In the genomic region with DNA sequence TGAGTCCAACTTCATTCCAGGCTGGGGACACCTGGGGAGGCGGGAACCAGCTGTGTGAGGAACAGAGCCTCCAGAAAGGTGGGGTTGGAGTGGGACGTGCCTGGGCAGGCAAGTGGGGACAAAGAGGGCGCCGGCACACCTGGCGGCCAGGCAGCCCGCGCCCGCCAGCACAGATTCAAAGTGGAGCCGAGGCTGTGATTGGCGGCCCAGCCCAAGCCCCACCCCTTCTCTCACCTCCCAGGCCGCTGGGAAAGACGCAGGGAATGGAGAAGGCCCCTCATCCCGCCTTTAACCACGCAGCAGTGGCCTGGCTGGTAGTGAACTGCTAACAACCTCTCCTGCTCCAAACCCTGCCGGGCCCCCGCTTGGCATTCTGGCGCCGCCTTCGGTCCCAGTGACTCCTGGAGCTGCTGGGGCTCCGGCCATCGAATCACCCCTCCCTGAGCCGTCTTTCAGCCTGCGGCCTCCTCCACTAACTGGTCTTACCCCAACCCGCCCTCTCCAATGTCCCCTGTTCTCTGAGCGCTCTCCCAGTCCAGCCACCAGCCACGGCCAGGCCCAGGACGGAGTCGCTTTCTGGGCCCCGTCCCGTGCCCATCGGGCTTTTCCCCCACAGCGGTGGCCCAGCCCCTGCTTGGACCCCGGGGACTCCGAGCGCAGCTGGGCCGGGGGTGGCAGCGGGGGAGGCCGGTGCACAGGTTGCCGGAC, we compare ENCODE assay signal across 1 cellular context.
TF ChIP-seq lines count a peak whose summit lies in the region.

No MANE protein-coding gene starts in this region.

TF ChIP-seq in HepG2, 621 proteins besides CTCF, POLR2A, EP300 and RAD21 (continued from another document and continues in another):
- TF ChIP-seq ZNF513 (CRISPR knock-in tag; conservative IDR thresholded peaks at IDR 0.05) (0 out of 2 replicates have a peak, but pooled peaks have one; percentile 17), ZNF317 (CRISPR knock-in tag; IDR thresholded peaks at IDR 0.05) (peak; percentile 72; the same call in 1 of the 2 replicates), ZFP37 (CRISPR knock-in tag; IDR thresholded peaks at IDR 0.05; ENCODE audit: borderline replicate concordance) (no peak), ZMYM2 (CRISPR knock-in tag; IDR thresholded peaks at IDR 0.05) (peak; percentile 84), RFXANK (CRISPR knock-in tag; IDR thresholded peaks at IDR 0.05) (0 out of 2 replicates have a peak, but pooled peaks have one; percentile 41), NR2F2 (IDR thresholded peaks at IDR 0.05; ENCODE audit: borderline replicate concordance, low read depth) (0 out of 2 replicates have a peak, but pooled peaks have one; percentile 32), ZFP41 (CRISPR knock-in tag; IDR thresholded peaks at IDR 0.05; ENCODE audit: borderline replicate concordance) (0 out of 2 replicates have a peak, but pooled peaks have one; percentile 55), TAF1 (CRISPR knock-in tag; IDR thresholded peaks at IDR 0.05) (peak; percentile 63), LBX2 (CRISPR knock-in tag; IDR thresholded peaks at IDR 0.05; ENCODE audit: borderline replicate concordance) (0 out of 2 replicates have a peak, but pooled peaks have one; percentile 61), ZBTB40 (IDR thresholded peaks at IDR 0.05) (no peak), ZBTB40 (CRISPR knock-in tag; IDR thresholded peaks at IDR 0.05) (peak; percentile 39), DR1 (CRISPR knock-in tag; IDR thresholded peaks at IDR 0.05) (peak; percentile 19; the same call in 1 of the 2 replicates), MXD4 (CRISPR knock-in tag; IDR thresholded peaks at IDR 0.05) (peak; percentile 31; the same call in 1 of the 2 replicates), ZNF614 (CRISPR knock-in tag; IDR thresholded peaks at IDR 0.05; ENCODE audit: borderline replicate concordance) (peak; percentile 52; the same call in 1 of the 2 replicates), ISX (CRISPR knock-in tag; conservative IDR thresholded peaks at IDR 0.05) (no peak), FUBP1 (CRISPR knock-in tag; IDR thresholded peaks at IDR 0.05; ENCODE audit: borderline replicate concordance) (peak; percentile 70; the same call in 1 of the 2 replicates), NFYC (CRISPR knock-in tag; IDR thresholded peaks at IDR 0.05) (peak; percentile 77), ZNF704 (CRISPR knock-in tag; IDR thresholded peaks at IDR 0.05; ENCODE audit: borderline replicate concordance) (0 out of 2 replicates have a peak, but pooled peaks have one; percentile 24), ZNF24 (IDR thresholded peaks at IDR 0.05) (no peak), RBFOX2 (IDR thresholded peaks at IDR 0.05; ENCODE audit: low read depth, low read length) (peak; percentile 86), KMT2A (CRISPR knock-in tag; IDR thresholded peaks at IDR 0.05) (peak; percentile 49), SNAPC2 (CRISPR knock-in tag; IDR thresholded peaks at IDR 0.05) (0 out of 2 replicates have a peak, but pooled peaks have one; percentile 74)
- TF ChIP-seq, protein P1, sequence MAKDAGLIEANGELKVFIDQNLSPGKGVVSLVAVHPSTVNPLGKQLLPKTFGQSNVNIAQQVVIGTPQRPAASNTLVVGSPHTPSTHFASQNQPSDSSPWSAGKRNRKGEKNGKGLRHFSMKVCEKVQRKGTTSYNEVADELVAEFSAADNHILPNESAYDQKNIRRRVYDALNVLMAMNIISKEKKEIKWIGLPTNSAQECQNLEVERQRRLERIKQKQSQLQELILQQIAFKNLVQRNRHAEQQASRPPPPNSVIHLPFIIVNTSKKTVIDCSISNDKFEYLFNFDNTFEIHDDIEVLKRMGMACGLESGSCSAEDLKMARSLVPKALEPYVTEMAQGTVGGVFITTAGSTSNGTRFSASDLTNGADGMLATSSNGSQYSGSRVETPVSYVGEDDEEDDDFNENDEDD (CRISPR knock-in tag; IDR thresholded peaks at IDR 0.05; ENCODE audit: borderline replicate concordance): peak; percentile 97
- TF ChIP-seq, protein P2, sequence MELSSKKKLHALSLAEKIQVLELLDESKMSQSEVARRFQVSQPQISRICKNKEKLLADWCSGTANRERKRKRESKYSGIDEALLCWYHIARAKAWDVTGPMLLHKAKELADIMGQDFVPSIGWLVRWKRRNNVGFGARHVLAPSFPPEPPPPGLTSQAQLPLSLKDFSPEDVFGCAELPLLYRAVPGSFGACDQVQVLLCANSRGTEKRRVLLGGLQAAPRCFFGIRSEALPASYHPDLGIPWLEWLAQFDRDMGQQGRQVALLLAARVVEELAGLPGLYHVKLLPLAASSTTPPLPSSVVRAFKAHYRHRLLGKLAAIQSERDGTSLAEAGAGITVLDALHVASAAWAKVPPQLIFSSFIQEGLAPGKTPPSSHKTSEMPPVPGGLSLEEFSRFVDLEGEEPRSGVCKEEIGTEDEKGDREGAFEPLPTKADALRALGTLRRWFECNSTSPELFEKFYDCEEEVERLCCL (CRISPR knock-in tag; IDR thresholded peaks at IDR 0.05; ENCODE audit: borderline replicate concordance): no peak
- TF ChIP-seq, protein P3, sequence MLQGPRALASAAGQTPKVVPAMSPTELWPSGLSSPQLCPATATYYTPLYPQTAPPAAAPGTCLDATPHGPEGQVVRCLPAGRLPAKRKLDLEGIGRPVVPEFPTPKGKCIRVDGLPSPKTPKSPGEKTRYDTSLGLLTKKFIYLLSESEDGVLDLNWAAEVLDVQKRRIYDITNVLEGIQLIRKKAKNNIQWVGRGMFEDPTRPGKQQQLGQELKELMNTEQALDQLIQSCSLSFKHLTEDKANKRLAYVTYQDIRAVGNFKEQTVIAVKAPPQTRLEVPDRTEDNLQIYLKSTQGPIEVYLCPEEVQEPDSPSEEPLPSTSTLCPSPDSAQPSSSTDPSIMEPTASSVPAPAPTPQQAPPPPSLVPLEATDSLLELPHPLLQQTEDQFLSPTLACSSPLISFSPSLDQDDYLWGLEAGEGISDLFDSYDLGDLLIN (CRISPR knock-in tag; IDR thresholded peaks at IDR 0.05; ENCODE audit: borderline replicate concordance): peak; percentile 88; the same call in 1 of the 2 replicates
